ENCODE assay signal across 22 cellular contexts in genomic region chr9:83342731-83343130, GRCh38.
"Had no signal": no experiment of that assay in that cellular context is flagged by ENCODE, and none has a peak within 500 bp of the region (broad histone marks: within the 10 kb centered on the region; RNA-seq: fewer than 3 reads in every experiment).

No MANE protein-coding gene starts in this region.

- H3K4me3 ChIP-seq: cardiac muscle cell, ovary, psoas muscle, right atrium auricular region, spleen, tibial nerve had no signal

- H3K9me3 Mint-ChIP-seq: activated naive CD4-positive, alpha-beta T cell treated with anti-CD3 and anti-CD28 coated beads, Interleukin-2, amount 50 U/mL, for 72 hours; effector memory CD8-positive, alpha-beta T cell had no signal

- H3K27ac Mint-ChIP-seq: activated CD4-positive, alpha-beta T cell treated with anti-CD3 and anti-CD28 coated beads for 36 hours; activated CD8-positive, alpha-beta memory T cell treated with anti-CD3 and anti-CD28 coated beads, Interleukin-2, amount 10 ng/mL, durations not matched to agents 7 days and 5 days; activated CD8-positive, alpha-beta T cell treated with anti-CD3 and anti-CD28 coated beads, Interleukin-2, amount 10 ng/mL, durations not matched to agents 7 days and 5 days; naive thymus-derived CD4-positive, alpha-beta T cell had no signal

- H3K4me1 ChIP-seq: foreskin keratinocyte, psoas muscle, spleen had no signal

- H3K36me3 Mint-ChIP-seq: activated CD8-positive, alpha-beta memory T cell treated with anti-CD3 and anti-CD28 coated beads, Interleukin-2, amount 10 ng/mL, durations not matched to agents 7 days and 5 days; activated naive CD4-positive, alpha-beta T cell treated with anti-CD3 and anti-CD28 coated beads, Interleukin-2, amount 50 U/mL, for 72 hours had no signal

- H3K9me3 ChIP-seq: ovary, psoas muscle, right atrium auricular region, spleen, tibial nerve had no signal

- ATAC-seq: activated CD4-positive, alpha-beta T cell treated with anti-CD3 and anti-CD28 coated beads for 36 hours; activated CD8-positive, alpha-beta memory T cell treated with anti-CD3 and anti-CD28 coated beads, Interleukin-2, amount 10 ng/mL, durations not matched to agents 7 days and 5 days; activated CD8-positive, alpha-beta T cell treated with anti-CD3 and anti-CD28 coated beads, Interleukin-2, amount 10 ng/mL, durations not matched to agents 7 days and 5 days; activated naive CD4-positive, alpha-beta T cell treated with anti-CD3 and anti-CD28 coated beads, Interleukin-2, amount 50 U/mL, for 72 hours; effector memory CD8-positive, alpha-beta T cell; esophagus mucosa; foreskin keratinocyte; left cardiac atrium; naive thymus-derived CD4-positive, alpha-beta T cell; psoas muscle had no signal

- H3K27me3 Mint-ChIP-seq: activated CD4-positive, alpha-beta T cell treated with anti-CD3 and anti-CD28 coated beads for 36 hours; activated CD8-positive, alpha-beta memory T cell treated with anti-CD3 and anti-CD28 coated beads, Interleukin-2, amount 10 ng/mL, durations not matched to agents 7 days and 5 days; effector memory CD8-positive, alpha-beta T cell; naive thymus-derived CD4-positive, alpha-beta T cell had no signal

- H3K36me3 ChIP-seq: cardiac muscle cell, ovary, right atrium auricular region had no signal

- H3K4me1 Mint-ChIP-seq: activated CD4-positive, alpha-beta T cell treated with anti-CD3 and anti-CD28 coated beads for 36 hours; activated CD8-positive, alpha-beta memory T cell treated with anti-CD3 and anti-CD28 coated beads, Interleukin-2, amount 10 ng/mL, durations not matched to agents 7 days and 5 days; naive thymus-derived CD4-positive, alpha-beta T cell had no signal

- H3K4me3 Mint-ChIP-seq: activated CD4-positive, alpha-beta T cell treated with anti-CD3 and anti-CD28 coated beads for 36 hours; activated CD8-positive, alpha-beta memory T cell treated with anti-CD3 and anti-CD28 coated beads, Interleukin-2, amount 10 ng/mL, durations not matched to agents 7 days and 5 days; activated CD8-positive, alpha-beta T cell treated with anti-CD3 and anti-CD28 coated beads, Interleukin-2, amount 10 ng/mL, durations not matched to agents 7 days and 5 days; effector memory CD8-positive, alpha-beta T cell; naive thymus-derived CD4-positive, alpha-beta T cell had no signal

- H3K27me3 ChIP-seq: cardiac muscle cell, foreskin keratinocyte, ovary, right atrium auricular region, spleen, tibial nerve had no signal

- H3K27ac ChIP-seq: cardiac muscle cell, foreskin keratinocyte, ovary, psoas muscle, right atrium auricular region, spleen, tibial nerve had no signal

- DNase-seq: activated CD4-positive, alpha-beta T cell treated with anti-CD3 and anti-CD28 coated beads for 36 hours; activated CD4-positive, CD25-positive, alpha-beta regulatory T cell; activated CD8-positive, alpha-beta memory T cell treated with anti-CD3 and anti-CD28 coated beads, Interleukin-2, amount 10 ng/mL, durations not matched to agents 7 days and 5 days; activated CD8-positive, alpha-beta T cell treated with anti-CD3 and anti-CD28 coated beads, Interleukin-2, amount 10 ng/mL, durations not matched to agents 7 days and 5 days; activated naive CD4-positive, alpha-beta T cell; activated T-cell treated with anti-CD3 and anti-CD28 coated beads, Interleukin-2, amount 50 U/mL, for 48 hours; anterior cingulate cortex; cortex of kidney; effector memory CD8-positive, alpha-beta T cell; foreskin keratinocyte; left cardiac atrium; midbrain; naive thymus-derived CD4-positive, alpha-beta T cell; ovary; psoas muscle; spleen; stimulated activated naive CD4-positive, alpha-beta T cell had no signal
